In the genomic region with DNA sequence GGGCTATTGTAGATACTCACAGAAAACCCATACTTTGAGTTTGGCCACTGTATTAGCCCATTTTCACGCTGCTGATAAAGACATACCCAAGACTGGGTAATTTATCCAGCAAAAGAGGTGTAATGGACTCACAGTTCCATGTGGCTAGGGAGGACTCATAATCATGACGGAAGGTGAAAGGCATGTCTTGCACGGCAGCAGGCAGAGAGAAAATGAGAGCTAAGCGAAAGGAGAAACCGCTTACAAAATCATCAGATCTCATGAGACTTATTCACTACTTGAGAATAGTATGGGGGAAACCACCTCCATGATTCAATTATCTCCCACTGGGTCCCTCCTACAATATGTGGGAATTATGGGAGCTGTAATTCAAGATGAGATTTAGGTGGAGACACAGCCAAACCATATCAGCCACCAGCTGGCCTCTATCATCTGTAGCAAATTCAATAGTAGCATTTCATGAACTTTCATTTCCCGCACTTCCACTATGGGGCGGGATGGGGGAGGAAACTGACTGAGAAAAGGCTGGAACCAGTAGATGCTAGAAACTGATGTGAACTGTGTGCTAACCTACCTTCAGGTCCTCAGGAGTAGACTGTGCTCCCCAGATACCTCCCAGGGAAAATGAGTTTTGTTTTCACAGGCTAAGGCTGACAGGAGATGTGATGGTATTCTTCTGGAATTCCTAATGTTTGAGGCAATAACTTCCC, we compare ENCODE assay signal across 16 cellular contexts. TPM values are rescaled to one million over a fixed set of nuclear protein-coding genes. Genes with fewer than 3 reads are reported as not detected.
"Had no signal": no experiment of that assay in that cellular context is flagged by ENCODE, and none has a peak within 500 bp of the region (broad histone marks: within the 10 kb centered on the region; RNA-seq: fewer than 3 reads in every experiment).

No MANE protein-coding gene starts in this region.

- H3K36me3 ChIP-seq: esophagus squamous epithelium, heart right ventricle, suprapubic skin had no signal

- H3K27me3 ChIP-seq: heart right ventricle, suprapubic skin had no signal

- H3K4me1 ChIP-seq: esophagus squamous epithelium, suprapubic skin had no signal

- H3K9me3 ChIP-seq: esophagus squamous epithelium, heart right ventricle, suprapubic skin had no signal

- DNase-seq: activated CD4-positive, alpha-beta T cell treated with anti-CD3 and anti-CD28 coated beads, Interleukin-2, amount 50 U/mL, for 4 hours; activated CD4-positive, CD25-positive, alpha-beta regulatory T cell treated with anti-CD3 and anti-CD28 coated beads, Interleukin-2, amount 50 U/mL, for 72 hours; activated CD8-positive, alpha-beta memory T cell treated with anti-CD3 and anti-CD28 coated beads, Interleukin-2, amount 10 ng/mL, durations not matched to agents 7 days and 5 days; activated effector memory CD4-positive, alpha-beta T cell treated with anti-CD3 and anti-CD28 coated beads, Interleukin-2, amount 50 U/mL, for 16 hours; activated naive CD8-positive, alpha-beta T cell treated with anti-CD3 and anti-CD28 coated beads for 36 hours; activated T-cell treated with anti-CD3 and anti-CD28 coated beads, Interleukin-2, amount 50 U/mL, for 24 hours; esophagus squamous epithelium; foreskin melanocyte; heart right ventricle; naive thymus-derived CD4-positive, alpha-beta T cell; stimulated activated naive CD4-positive, alpha-beta T cell; SW 1271 had no signal

- H3K4me3 ChIP-seq: esophagus squamous epithelium, heart right ventricle, suprapubic skin had no signal

- H3K27ac ChIP-seq: esophagus squamous epithelium, heart right ventricle, suprapubic skin had no signal

- ATAC-seq: activated CD8-positive, alpha-beta memory T cell treated with anti-CD3 and anti-CD28 coated beads, Interleukin-2, amount 10 ng/mL, durations not matched to agents 7 days and 5 days; naive thymus-derived CD4-positive, alpha-beta T cell; sciatic nerve had no signal

RNA-seq across cellular contexts. Expression of gene LGI2, which starts 35.3 kb away (rescaled TPM):
- total RNA-seq: activated CD8-positive, alpha-beta memory T cell treated with anti-CD3 and anti-CD28 coated beads, Interleukin-2, amount 10 ng/mL, durations not matched to agents 7 days and 5 days; activated naive CD8-positive, alpha-beta T cell treated with anti-CD3 and anti-CD28 coated beads for 36 hours; lung microvascular endothelial cell; mononuclear cell; naive thymus-derived CD4-positive, alpha-beta T cell had no signal
- polyA plus RNA-seq: naive thymus-derived CD4-positive, alpha-beta T cell had no signal
